1 cellular context compared by ENCODE assay signal in the genomic region with DNA sequence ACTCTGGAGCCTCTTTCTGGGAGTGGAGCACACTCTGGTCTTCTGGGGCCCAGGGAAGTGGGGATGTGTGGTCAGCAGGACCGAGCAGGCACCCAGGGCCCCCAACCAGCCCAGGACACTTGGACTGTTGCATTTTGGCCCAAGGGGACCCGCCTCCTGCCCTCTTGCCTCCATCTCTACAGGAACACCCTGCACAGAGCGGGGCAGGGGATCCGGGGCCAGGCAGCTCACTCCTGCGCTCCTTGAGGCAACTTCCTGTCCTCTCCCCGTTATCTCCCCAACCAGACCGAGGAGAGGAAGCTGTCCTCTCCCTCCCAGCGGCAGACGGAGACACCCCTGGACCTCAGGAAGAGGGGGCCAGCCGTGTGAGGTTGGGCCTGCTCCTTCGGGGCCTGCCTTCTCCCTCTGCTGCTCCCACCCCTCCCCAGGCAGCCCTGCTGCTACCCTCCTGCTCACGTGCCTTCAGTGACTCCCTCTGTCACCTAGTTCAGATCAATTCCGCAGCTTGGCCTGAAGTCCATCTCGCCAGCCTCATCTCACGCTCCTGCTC.
A peak's percentile ranks its signal among the peaks of the same experiment; 100 is the strongest.
TF ChIP-seq lines count a peak whose summit lies in the region.

No MANE protein-coding gene starts in this region.

TF ChIP-seq in K562, 482 proteins besides CTCF, POLR2A, EP300 and RAD21 (continued from another document and continues in another):
- TF ChIP-seq ZBTB1 (CRISPR knock-in tag; IDR thresholded peaks at IDR 0.05; ENCODE audit: borderline replicate concordance, low read depth), result no peak; the same call in 1 of the 2 replicates
- TF ChIP-seq, protein P1, sequence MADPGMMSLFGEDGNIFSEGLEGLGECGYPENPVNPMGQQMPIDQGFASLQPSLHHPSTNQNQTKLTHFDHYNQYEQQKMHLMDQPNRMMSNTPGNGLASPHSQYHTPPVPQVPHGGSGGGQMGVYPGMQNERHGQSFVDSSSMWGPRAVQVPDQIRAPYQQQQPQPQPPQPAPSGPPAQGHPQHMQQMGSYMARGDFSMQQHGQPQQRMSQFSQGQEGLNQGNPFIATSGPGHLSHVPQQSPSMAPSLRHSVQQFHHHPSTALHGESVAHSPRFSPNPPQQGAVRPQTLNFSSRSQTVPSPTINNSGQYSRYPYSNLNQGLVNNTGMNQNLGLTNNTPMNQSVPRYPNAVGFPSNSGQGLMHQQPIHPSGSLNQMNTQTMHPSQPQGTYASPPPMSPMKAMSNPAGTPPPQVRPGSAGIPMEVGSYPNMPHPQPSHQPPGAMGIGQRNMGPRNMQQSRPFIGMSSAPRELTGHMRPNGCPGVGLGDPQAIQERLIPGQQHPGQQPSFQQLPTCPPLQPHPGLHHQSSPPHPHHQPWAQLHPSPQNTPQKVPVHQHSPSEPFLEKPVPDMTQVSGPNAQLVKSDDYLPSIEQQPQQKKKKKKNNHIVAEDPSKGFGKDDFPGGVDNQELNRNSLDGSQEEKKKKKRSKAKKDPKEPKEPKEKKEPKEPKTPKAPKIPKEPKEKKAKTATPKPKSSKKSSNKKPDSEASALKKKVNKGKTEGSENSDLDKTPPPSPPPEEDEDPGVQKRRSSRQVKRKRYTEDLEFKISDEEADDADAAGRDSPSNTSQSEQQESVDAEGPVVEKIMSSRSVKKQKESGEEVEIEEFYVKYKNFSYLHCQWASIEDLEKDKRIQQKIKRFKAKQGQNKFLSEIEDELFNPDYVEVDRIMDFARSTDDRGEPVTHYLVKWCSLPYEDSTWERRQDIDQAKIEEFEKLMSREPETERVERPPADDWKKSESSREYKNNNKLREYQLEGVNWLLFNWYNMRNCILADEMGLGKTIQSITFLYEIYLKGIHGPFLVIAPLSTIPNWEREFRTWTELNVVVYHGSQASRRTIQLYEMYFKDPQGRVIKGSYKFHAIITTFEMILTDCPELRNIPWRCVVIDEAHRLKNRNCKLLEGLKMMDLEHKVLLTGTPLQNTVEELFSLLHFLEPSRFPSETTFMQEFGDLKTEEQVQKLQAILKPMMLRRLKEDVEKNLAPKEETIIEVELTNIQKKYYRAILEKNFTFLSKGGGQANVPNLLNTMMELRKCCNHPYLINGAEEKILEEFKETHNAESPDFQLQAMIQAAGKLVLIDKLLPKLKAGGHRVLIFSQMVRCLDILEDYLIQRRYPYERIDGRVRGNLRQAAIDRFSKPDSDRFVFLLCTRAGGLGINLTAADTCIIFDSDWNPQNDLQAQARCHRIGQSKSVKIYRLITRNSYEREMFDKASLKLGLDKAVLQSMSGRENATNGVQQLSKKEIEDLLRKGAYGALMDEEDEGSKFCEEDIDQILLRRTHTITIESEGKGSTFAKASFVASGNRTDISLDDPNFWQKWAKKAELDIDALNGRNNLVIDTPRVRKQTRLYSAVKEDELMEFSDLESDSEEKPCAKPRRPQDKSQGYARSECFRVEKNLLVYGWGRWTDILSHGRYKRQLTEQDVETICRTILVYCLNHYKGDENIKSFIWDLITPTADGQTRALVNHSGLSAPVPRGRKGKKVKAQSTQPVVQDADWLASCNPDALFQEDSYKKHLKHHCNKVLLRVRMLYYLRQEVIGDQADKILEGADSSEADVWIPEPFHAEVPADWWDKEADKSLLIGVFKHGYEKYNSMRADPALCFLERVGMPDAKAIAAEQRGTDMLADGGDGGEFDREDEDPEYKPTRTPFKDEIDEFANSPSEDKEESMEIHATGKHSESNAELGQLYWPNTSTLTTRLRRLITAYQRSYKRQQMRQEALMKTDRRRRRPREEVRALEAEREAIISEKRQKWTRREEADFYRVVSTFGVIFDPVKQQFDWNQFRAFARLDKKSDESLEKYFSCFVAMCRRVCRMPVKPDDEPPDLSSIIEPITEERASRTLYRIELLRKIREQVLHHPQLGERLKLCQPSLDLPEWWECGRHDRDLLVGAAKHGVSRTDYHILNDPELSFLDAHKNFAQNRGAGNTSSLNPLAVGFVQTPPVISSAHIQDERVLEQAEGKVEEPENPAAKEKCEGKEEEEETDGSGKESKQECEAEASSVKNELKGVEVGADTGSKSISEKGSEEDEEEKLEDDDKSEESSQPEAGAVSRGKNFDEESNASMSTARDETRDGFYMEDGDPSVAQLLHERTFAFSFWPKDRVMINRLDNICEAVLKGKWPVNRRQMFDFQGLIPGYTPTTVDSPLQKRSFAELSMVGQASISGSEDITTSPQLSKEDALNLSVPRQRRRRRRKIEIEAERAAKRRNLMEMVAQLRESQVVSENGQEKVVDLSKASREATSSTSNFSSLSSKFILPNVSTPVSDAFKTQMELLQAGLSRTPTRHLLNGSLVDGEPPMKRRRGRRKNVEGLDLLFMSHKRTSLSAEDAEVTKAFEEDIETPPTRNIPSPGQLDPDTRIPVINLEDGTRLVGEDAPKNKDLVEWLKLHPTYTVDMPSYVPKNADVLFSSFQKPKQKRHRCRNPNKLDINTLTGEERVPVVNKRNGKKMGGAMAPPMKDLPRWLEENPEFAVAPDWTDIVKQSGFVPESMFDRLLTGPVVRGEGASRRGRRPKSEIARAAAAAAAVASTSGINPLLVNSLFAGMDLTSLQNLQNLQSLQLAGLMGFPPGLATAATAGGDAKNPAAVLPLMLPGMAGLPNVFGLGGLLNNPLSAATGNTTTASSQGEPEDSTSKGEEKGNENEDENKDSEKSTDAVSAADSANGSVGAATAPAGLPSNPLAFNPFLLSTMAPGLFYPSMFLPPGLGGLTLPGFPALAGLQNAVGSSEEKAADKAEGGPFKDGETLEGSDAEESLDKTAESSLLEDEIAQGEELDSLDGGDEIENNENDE (IDR thresholded peaks at IDR 0.05; ENCODE audit: low read depth, low read length), result no peak
- no peak for TF ChIP-seq PYGO2 (tag; IDR thresholded peaks at IDR 0.05)
- no peak for TF ChIP-seq KHSRP (IDR thresholded peaks at IDR 0.05)
- TF ChIP-seq ZNF445 (CRISPR knock-in tag; IDR thresholded peaks at IDR 0.05; ENCODE audit: low read depth), result no peak
- TF ChIP-seq GATAD2B (IDR thresholded peaks at IDR 0.05; ENCODE audit: borderline replicate concordance), result peak; percentile 9; the same call in 1 of the 2 replicates
- no peak for TF ChIP-seq SNAPC5 (CRISPR knock-in tag; IDR thresholded peaks at IDR 0.05)
- TF ChIP-seq ZNF764 (CRISPR knock-in tag; IDR thresholded peaks at IDR 0.05; ENCODE audit: low read depth), result no peak
- TF ChIP-seq ZBTB8A (IDR thresholded peaks at IDR 0.05; ENCODE audit: partially characterized antibody), result no peak
- TF ChIP-seq NCOA4 (IDR thresholded peaks at IDR 0.05; ENCODE audit: partially characterized antibody), result no peak
- TF ChIP-seq RBM15 (IDR thresholded peaks at IDR 0.05; ENCODE audit: insufficient read depth, low read length), result no peak
- peak; percentile 38 to 69; a peak in 3 of 4 replicates for TF ChIP-seq TRIM24 (IDR thresholded peaks at IDR 0.05)
- TF ChIP-seq SIRT6 (IDR thresholded peaks at IDR 0.05; ENCODE audit: low read depth, low read length), result no peak
- no peak for TF ChIP-seq SIX5 (IDR thresholded peaks at IDR 0.05; ENCODE audit: borderline replicate concordance in 1 of 2, insufficient read depth in 1 of 2, low read depth in 1 of 2, low read length in 2 of 2)
- no peak for TF ChIP-seq ETS2 (tag; IDR thresholded peaks at IDR 0.05; ENCODE audit: borderline replicate concordance, poor library complexity, severe bottlenecking)
- TF ChIP-seq NR4A1 (CRISPR knock-in tag; IDR thresholded peaks at IDR 0.05), result no peak
- 0 out of 2 replicates have a peak, but pooled peaks have one; percentile 23 for TF ChIP-seq NR4A1 (tag; IDR thresholded peaks at IDR 0.05)
- TF ChIP-seq, protein P2, sequence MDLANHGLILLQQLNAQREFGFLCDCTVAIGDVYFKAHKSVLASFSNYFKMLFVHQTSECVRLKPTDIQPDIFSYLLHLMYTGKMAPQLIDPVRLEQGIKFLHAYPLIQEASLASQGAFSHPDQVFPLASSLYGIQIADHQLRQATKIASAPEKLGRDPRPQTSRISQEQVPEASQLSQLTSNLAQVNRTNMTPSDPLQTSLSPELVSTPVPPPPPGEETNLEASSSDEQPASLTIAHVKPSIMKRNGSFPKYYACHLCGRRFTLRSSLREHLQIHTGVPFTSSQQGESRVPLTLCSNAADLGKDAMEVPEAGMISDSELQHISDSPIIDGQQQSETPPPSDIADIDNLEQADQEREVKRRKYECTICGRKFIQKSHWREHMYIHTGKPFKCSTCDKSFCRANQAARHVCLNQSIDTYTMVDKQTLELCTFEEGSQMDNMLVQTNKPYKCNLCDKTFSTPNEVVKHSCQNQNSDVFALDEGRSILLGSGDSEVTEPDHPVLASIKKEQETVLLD (IDR thresholded peaks at IDR 0.05), result 0 out of 2 replicates have a peak, but pooled peaks have one; percentile 40
- TF ChIP-seq ZC3H11A (IDR thresholded peaks at IDR 0.05; ENCODE audit: low read depth, low read length), result no peak
- no peak for TF ChIP-seq CUX1 (CRISPR knock-in tag; IDR thresholded peaks at IDR 0.05)
- TF ChIP-seq CBX5 (IDR thresholded peaks at IDR 0.05; ENCODE audit: borderline replicate concordance, low read depth), result no peak
- no peak for TF ChIP-seq STAG1 (CRISPR knock-in tag; IDR thresholded peaks at IDR 0.05; ENCODE audit: borderline replicate concordance)
- no peak for TF ChIP-seq MECOM (CRISPR knock-in tag; IDR thresholded peaks at IDR 0.05)
- TF ChIP-seq RBFOX2 (IDR thresholded peaks at IDR 0.05; ENCODE audit: low read depth, low read length), result peak; percentile 78
- peak in 1 of 2 experiments; percentile 87; a peak in 1 of 4 replicates for TF ChIP-seq KDM4B (IDR thresholded peaks at IDR 0.05; ENCODE audit: borderline replicate concordance in 2 of 2, low read depth in 1 of 2)
- TF ChIP-seq TRIM25 (IDR thresholded peaks at IDR 0.05; ENCODE audit: borderline replicate concordance), result no peak
- TF ChIP-seq LCOR (CRISPR knock-in tag; IDR thresholded peaks at IDR 0.05), result peak; percentile 65
- TF ChIP-seq NFIC (IDR thresholded peaks at IDR 0.05), result peak; percentile 34; the same call in 1 of the 2 replicates
- TF ChIP-seq, protein P3, sequence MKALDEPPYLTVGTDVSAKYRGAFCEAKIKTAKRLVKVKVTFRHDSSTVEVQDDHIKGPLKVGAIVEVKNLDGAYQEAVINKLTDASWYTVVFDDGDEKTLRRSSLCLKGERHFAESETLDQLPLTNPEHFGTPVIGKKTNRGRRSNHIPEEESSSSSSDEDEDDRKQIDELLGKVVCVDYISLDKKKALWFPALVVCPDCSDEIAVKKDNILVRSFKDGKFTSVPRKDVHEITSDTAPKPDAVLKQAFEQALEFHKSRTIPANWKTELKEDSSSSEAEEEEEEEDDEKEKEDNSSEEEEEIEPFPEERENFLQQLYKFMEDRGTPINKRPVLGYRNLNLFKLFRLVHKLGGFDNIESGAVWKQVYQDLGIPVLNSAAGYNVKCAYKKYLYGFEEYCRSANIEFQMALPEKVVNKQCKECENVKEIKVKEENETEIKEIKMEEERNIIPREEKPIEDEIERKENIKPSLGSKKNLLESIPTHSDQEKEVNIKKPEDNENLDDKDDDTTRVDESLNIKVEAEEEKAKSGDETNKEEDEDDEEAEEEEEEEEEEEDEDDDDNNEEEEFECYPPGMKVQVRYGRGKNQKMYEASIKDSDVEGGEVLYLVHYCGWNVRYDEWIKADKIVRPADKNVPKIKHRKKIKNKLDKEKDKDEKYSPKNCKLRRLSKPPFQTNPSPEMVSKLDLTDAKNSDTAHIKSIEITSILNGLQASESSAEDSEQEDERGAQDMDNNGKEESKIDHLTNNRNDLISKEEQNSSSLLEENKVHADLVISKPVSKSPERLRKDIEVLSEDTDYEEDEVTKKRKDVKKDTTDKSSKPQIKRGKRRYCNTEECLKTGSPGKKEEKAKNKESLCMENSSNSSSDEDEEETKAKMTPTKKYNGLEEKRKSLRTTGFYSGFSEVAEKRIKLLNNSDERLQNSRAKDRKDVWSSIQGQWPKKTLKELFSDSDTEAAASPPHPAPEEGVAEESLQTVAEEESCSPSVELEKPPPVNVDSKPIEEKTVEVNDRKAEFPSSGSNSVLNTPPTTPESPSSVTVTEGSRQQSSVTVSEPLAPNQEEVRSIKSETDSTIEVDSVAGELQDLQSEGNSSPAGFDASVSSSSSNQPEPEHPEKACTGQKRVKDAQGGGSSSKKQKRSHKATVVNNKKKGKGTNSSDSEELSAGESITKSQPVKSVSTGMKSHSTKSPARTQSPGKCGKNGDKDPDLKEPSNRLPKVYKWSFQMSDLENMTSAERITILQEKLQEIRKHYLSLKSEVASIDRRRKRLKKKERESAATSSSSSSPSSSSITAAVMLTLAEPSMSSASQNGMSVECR (CRISPR knock-in tag; IDR thresholded peaks at IDR 0.05), result no peak; the same call in 1 of the 2 replicates
